1 cellular context compared by ENCODE assay signal in the genomic region with DNA sequence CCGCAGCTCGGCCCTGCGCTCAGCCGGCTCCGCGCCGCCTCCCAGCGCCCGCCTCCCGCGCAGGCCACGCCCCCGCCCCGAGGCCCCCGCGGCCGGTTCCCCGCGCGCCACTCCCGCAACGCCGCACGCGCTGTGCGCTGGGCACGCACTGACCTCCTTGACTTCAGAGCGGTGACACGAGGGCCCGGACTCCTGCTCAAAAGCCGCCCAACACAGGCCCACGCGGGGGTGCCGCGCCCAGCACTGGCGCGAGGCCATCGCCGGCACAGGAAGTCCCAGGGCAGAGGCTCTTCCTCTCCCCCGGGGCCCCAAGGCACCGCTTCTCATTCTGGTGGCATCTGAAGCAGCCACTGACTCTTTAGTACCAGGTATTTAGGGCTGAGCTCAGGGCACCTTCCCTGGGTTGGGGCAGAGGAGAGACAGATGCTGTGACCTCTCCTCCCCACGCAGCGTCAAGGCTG.
TF ChIP-seq lines count a peak whose summit lies in the region.

No MANE protein-coding gene starts in this region.

TF ChIP-seq in K562, 482 proteins besides CTCF, POLR2A, EP300 and RAD21 (continued from another document):
- TF ChIP-seq, protein P1, sequence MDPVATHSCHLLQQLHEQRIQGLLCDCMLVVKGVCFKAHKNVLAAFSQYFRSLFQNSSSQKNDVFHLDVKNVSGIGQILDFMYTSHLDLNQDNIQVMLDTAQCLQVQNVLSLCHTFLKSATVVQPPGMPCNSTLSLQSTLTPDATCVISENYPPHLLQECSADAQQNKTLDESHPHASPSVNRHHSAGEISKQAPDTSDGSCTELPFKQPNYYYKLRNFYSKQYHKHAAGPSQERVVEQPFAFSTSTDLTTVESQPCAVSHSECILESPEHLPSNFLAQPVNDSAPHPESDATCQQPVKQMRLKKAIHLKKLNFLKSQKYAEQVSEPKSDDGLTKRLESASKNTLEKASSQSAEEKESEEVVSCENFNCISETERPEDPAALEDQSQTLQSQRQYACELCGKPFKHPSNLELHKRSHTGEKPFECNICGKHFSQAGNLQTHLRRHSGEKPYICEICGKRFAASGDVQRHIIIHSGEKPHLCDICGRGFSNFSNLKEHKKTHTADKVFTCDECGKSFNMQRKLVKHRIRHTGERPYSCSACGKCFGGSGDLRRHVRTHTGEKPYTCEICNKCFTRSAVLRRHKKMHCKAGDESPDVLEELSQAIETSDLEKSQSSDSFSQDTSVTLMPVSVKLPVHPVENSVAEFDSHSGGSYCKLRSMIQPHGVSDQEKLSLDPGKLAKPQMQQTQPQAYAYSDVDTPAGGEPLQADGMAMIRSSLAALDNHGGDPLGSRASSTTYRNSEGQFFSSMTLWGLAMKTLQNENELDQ (CRISPR knock-in tag; IDR thresholded peaks at IDR 0.05; ENCODE audit: borderline replicate concordance): no peak
- TF ChIP-seq SNAPC5 (CRISPR knock-in tag; IDR thresholded peaks at IDR 0.05): no peak
- peak; percentile 76 for TF ChIP-seq CXXC5 (CRISPR knock-in tag; IDR thresholded peaks at IDR 0.05)
- TF ChIP-seq CREM (IDR thresholded peaks at IDR 0.05; ENCODE audit: low read depth): 0 out of 2 replicates have a peak, but pooled peaks have one; percentile 3
- peak; percentile 48 to 66; a peak in 2 of 4 replicates for TF ChIP-seq NRF1 (conservative IDR thresholded peaks at IDR 0.05 in 1 of 2, IDR thresholded peaks at IDR 0.05 in 1 of 2)
- TF ChIP-seq GATAD2B (IDR thresholded peaks at IDR 0.05; ENCODE audit: borderline replicate concordance): peak; percentile 60; the same call in 1 of the 2 replicates
- no peak for TF ChIP-seq ZBED1 (IDR thresholded peaks at IDR 0.05)
- TF ChIP-seq OTX1 (CRISPR knock-in tag; IDR thresholded peaks at IDR 0.05): no peak
- no peak for TF ChIP-seq NONO (IDR thresholded peaks at IDR 0.05; ENCODE audit: low read depth in 2 of 2, low read length in 1 of 2)
- TF ChIP-seq SIN3A (IDR thresholded peaks at IDR 0.05; ENCODE audit: borderline replicate concordance in 2 of 2, control insufficient read depth in 1 of 2, low read depth in 2 of 2, low read length in 2 of 2): no peak
- TF ChIP-seq RUNX1 (IDR thresholded peaks at IDR 0.05; ENCODE audit: low read depth): no peak
- no peak for TF ChIP-seq BCLAF1 (IDR thresholded peaks at IDR 0.05; ENCODE audit: borderline replicate concordance in 1 of 2, control insufficient read depth in 1 of 2, low read depth in 2 of 2, low read length in 1 of 2)
- no peak for TF ChIP-seq NFE2L1 (tag; IDR thresholded peaks at IDR 0.05; ENCODE audit: borderline replicate concordance, low read depth)
- TF ChIP-seq CTBP1 (IDR thresholded peaks at IDR 0.05; ENCODE audit: borderline replicate concordance): peak; percentile 13; the same call in 1 of the 2 replicates
- TF ChIP-seq, protein P2, sequence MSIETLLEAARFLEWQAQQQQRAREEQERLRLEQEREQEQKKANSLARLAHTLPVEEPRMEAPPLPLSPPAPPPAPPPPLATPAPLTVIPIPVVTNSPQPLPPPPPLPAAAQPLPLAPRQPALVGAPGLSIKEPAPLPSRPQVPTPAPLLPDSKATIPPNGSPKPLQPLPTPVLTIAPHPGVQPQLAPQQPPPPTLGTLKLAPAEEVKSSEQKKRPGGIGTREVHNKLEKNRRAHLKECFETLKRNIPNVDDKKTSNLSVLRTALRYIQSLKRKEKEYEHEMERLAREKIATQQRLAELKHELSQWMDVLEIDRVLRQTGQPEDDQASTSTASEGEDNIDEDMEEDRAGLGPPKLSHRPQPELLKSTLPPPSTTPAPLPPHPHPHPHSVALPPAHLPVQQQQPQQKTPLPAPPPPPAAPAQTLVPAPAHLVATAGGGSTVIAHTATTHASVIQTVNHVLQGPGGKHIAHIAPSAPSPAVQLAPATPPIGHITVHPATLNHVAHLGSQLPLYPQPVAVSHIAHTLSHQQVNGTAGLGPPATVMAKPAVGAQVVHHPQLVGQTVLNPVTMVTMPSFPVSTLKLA (conservative IDR thresholded peaks at IDR 0.05): no peak; a peak in 1 of 4 replicates
TF ChIP-seq in K562: peak in this region for 41.
